ENCODE assay signal across 1 cellular context in the genomic region with DNA sequence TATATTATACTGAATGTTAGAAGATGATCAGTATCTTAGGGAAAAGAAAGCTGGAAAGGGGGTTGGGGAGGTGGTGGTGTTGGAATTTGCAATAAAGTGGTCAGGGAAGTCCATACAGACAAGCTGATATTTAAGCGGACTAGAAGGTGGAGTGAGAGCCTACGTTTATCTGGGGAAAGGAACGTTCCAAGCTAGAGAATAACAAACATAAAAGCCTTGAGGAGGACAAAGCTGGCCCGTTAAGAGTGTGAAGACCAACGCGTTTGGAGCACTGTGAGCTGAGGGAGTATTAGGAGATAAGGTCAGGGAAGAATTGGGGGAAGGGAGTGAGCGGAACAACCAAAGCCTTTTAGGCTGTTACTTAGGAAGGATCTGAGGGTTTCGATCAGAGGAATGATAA.
TF ChIP-seq lines count a peak whose summit lies in the region.

No MANE protein-coding gene starts in this region.

TF ChIP-seq in H1, 55 proteins besides CTCF, POLR2A, EP300 and RAD21:
- TF ChIP-seq SP2 (IDR thresholded peaks at IDR 0.05; ENCODE audit: low read length), result no peak
- no peak for TF ChIP-seq POLR2AphosphoS5 (IDR thresholded peaks at IDR 0.05; ENCODE audit: low read depth, low read length)
- TF ChIP-seq GABPA (IDR thresholded peaks at IDR 0.05; ENCODE audit: borderline replicate concordance, insufficient read depth, low read length), result no peak
- no peak for TF ChIP-seq FOSL1 (IDR thresholded peaks at IDR 0.05; ENCODE audit: insufficient read depth, low read depth, low read length)
- TF ChIP-seq EGR1 (IDR thresholded peaks at IDR 0.05; ENCODE audit: borderline replicate concordance, low read depth, low read length), result no peak
- no peak for TF ChIP-seq SIX5 (IDR thresholded peaks at IDR 0.05; ENCODE audit: low read depth, low read length)
- TF ChIP-seq ASH2L (IDR thresholded peaks at IDR 0.05; ENCODE audit: low read length), result no peak
- TF ChIP-seq NANOG (IDR thresholded peaks at IDR 0.05; ENCODE audit: insufficient read depth, low read depth, low read length, poor library complexity, severe bottlenecking), result no peak
- no peak for TF ChIP-seq CBX8 (IDR thresholded peaks at IDR 0.05; ENCODE audit: borderline replicate concordance, low read depth, low read length)
- TF ChIP-seq TAF7 (optimal IDR thresholded peaks at IDR 0.05; ENCODE audit: borderline replicate concordance, low read depth, low read length), result no peak
- TF ChIP-seq SRF (IDR thresholded peaks at IDR 0.05; ENCODE audit: low read depth, low read length), result no peak
- TF ChIP-seq CHD2 (IDR thresholded peaks at IDR 0.05; ENCODE audit: low read length), result no peak
- TF ChIP-seq SP4 (IDR thresholded peaks at IDR 0.05; ENCODE audit: low read length), result no peak
- TF ChIP-seq RBBP5 (IDR thresholded peaks at IDR 0.05; ENCODE audit: borderline replicate concordance, low read depth, low read length), result no peak
- TF ChIP-seq BCL11A (IDR thresholded peaks at IDR 0.05; ENCODE audit: low read depth in 2 of 2, low read length in 2 of 2), result no peak
- TF ChIP-seq NRF1 (IDR thresholded peaks at IDR 0.05; ENCODE audit: low read depth, low read length), result no peak
- TF ChIP-seq PHF8 (conservative IDR thresholded peaks at IDR 0.05; ENCODE audit: low read depth, low read length), result no peak
- TF ChIP-seq ZNF274 (IDR thresholded peaks at IDR 0.05; ENCODE audit: borderline replicate concordance, extremely low read depth, low read length), result no peak
- no peak for TF ChIP-seq TCF12 (IDR thresholded peaks at IDR 0.05; ENCODE audit: low read depth, low read length)
- TF ChIP-seq KDM5A (IDR thresholded peaks at IDR 0.05; ENCODE audit: low read length), result no peak
